In the genomic region with DNA sequence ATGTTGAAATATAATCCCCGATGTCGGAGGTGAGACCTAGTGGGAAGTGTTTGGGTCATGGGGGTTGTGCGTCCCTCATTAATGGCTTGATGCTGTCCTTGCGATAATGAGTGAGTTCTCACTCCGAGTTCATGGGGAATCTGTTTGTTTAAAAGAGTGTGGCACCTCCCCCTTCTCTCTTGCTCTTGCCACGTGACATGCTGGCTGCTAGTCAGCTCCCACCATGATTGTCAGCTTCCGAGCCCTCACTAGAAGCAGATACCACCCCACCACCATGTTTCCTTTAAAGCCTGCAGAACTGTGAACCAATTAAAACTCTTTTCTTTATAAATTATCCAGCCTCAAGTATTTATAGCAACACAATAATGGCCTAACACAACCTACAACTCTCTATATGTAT, we compare ENCODE assay signal across 1 cellular context.
TF ChIP-seq lines count a peak whose summit lies in the region.

No MANE protein-coding gene starts in this region.

TF ChIP-seq in IMR-90, 13 proteins besides CTCF, POLR2A, EP300 and RAD21:
- no peak for TF ChIP-seq FOS (IDR thresholded peaks at IDR 0.05; ENCODE audit: low read depth, low read length)
- no peak for TF ChIP-seq MAFK (IDR thresholded peaks at IDR 0.05; ENCODE audit: low read depth, low read length)
- no peak for TF ChIP-seq CEBPB (IDR thresholded peaks at IDR 0.05; ENCODE audit: low read depth, low read length)
- no peak for TF ChIP-seq CHD1 (IDR thresholded peaks at IDR 0.05; ENCODE audit: low read depth, low read length)
